In the genomic region with DNA sequence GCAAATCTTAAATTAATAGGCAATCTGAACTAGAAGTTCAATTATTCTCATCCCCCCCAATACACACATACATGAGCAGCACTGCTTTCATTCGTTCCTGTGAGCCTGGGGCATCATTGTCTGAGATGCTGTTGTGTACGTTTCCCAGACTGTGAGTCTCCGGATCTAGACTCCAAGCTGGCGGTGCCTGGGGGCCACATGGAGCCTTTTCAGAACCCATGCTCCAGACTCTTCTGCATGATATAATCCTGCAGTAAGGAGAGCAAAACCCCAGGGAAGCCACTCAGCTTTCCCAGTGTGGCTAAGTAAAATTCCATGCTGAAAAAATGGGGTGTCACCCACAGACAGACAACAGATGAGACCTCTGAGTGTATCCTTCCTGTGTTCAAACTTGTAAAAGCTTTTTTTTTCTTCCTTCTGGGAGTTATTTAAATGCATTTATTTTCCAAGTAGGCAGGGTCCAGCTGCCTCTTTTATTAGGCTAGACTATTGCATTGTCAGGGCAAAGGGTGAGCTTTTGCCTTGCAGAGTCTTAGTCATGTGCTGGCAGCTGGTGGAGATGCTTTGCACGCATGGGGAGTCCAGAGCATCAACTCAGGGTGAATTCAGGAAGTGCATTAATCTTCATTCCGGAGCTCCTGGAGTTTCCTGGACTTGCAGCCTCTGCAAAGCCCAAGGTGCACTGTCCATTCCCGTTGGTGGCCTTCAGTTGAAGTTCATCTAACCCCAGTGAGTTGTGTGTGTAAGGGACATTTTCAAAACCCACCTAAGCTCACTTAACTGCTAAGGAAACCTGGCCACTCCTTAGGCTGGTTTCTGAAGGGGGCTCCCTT, we compare ENCODE assay signal across 9 cellular contexts.
DNase-seq lines count a peak whose midpoint lies in the region; ATAC-seq and TF ChIP-seq lines count a peak whose summit lies in the region.
"Had no signal": no experiment of that assay in that cellular context is flagged by ENCODE, and none has a peak within 500 bp of the region (broad histone marks: within the 10 kb centered on the region; RNA-seq: fewer than 3 reads in every experiment).

No MANE protein-coding gene starts in this region.

- TF ChIP-seq POLR2A in esophagus squamous epithelium (IDR thresholded peaks at IDR 0.05) = no peak

- TF ChIP-seq CTCF in foreskin fibroblast (IDR thresholded peaks at IDR 0.05; ENCODE audit: low read depth, low read length) = no peak
- TF ChIP-seq CTCF in esophagus squamous epithelium (IDR thresholded peaks at IDR 0.05) = no peak

- WGBS in esophagus squamous epithelium, 2 donors = 51 to 56% methylated on average over 7 of the region's 7 CpGs

- DNase-seq in AG08396 (ENCODE audit: low spot score) (peak; percentile 66), M059J (ENCODE audit: low read depth) (peak; percentile 93), foreskin fibroblast (peak; percentile 77 to 89), esophagus squamous epithelium (lab: John Stamatoyannopoulos, UW) (no peak), putamen (ENCODE audit: low spot score) (no peak)
- DNase-seq in activated effector memory CD4-positive, alpha-beta T cell treated with anti-CD3 and anti-CD28 coated beads, Interleukin-2, amount 50 U/mL, for 16 hours = no peak
- DNase-seq: Calu3 had no signal

- intact Hi-C loops in esophagus squamous epithelium (cut with DNase I) = loop anchor here (10.0 kb wide), 1 partner anchor 196 kb away; a partner anchor contains a TSS

- H3K27ac ChIP-seq in esophagus squamous epithelium = no peak overlapping the region

- no peaks in the 10 kb centered on the region for H3K36me3 ChIP-seq in esophagus squamous epithelium

- ATAC-seq in GM19397 (IDR thresholded peaks at IDR 0.05; ENCODE audit: unreplicated experiment) (peak; percentile 57), HG03139 (IDR thresholded peaks at IDR 0.05; ENCODE audit: unreplicated experiment) (no peak)

- H3K4me1 ChIP-seq in esophagus squamous epithelium = no peaks in the 10 kb centered on the region

- H3K4me3 ChIP-seq in foreskin fibroblast (ENCODE audit: low read depth in 1 of 2, low read length in 2 of 2) (no peak overlapping the region), esophagus squamous epithelium (no peak overlapping the region)

- no peaks in the 10 kb centered on the region for H3K9me3 ChIP-seq in esophagus squamous epithelium

- no peaks in the 10 kb centered on the region for H3K27me3 ChIP-seq in esophagus squamous epithelium

Comparison
In these comparisons a context has a peak if more than half of its experiments do, and no peak if none do; other contexts are left out.
1. DNase-seq: peak in AG08396 (single experiment), M059J (single experiment) and foreskin fibroblast (2 of 2); none in activated effector memory CD4-positive, alpha-beta T cell treated with anti-CD3 and anti-CD28 coated beads, Interleukin-2, amount 50 U/mL, for 16 hours (single experiment), esophagus squamous epithelium (single experiment) and putamen (single experiment).